18 cellular contexts compared by ENCODE assay signal in the genomic region with DNA sequence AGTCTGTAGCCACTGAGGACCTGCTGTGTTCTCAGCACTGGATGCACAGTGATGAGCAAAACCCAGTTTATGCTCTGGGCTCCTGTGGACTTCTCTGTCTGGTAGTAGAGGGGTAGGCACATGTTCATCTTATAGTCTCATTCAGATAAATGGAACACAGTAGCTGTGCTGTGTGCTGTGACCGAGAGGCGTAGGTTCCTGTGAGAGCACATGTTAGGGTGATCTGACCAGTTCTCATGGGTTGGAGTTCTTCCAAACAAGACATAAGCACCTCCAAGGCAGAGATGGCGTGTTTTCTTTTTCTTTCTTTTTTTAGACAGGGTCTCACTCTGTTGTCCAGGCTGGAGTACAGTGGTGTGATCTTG.
DNase-seq lines count a peak whose midpoint lies in the region; ATAC-seq and TF ChIP-seq lines count a peak whose summit lies in the region.
"Had no signal": no experiment of that assay in that cellular context is flagged by ENCODE, and none has a peak within 500 bp of the region (broad histone marks: within the 10 kb centered on the region; RNA-seq: fewer than 3 reads in every experiment).

No MANE protein-coding gene starts in this region.

- no peak overlapping the region for H3K9ac ChIP-seq in Karpas-422 (ENCODE audit: low read length)

- no peaks in the 10 kb centered on the region for H3K4me1 ChIP-seq in Karpas-422 (ENCODE audit: low read length)
- peaks cover 0 to 54% (median 27%) of the 10 kb centered on the region in 3 donors for H3K4me1 ChIP-seq in esophagus squamous epithelium
- H3K4me1 ChIP-seq in tibial nerve = peaks cover 0 to 38% (median 17%) of the 10 kb centered on the region in 4 donors

- intact Hi-C loops in esophagus squamous epithelium (cut with DNase I) = no loop called here

- H3K9me3 ChIP-seq in Karpas-422 (ENCODE audit: low read length) = no peaks in the 10 kb centered on the region
- no peaks in the 10 kb centered on the region for H3K9me3 ChIP-seq in esophagus squamous epithelium
- no peaks in the 10 kb centered on the region for H3K9me3 ChIP-seq in tibial nerve

- peak; percentile 31 for DNase-seq in Karpas-422
- no peak for DNase-seq in esophagus squamous epithelium (lab: John Stamatoyannopoulos, UW)
- no peak for DNase-seq in omental fat pad (ENCODE audit: low spot score)
- no peak for DNase-seq in tibial nerve (ENCODE audit: low spot score in 2 of 2)
- no peak for DNase-seq in activated T-cell treated with anti-CD3 and anti-CD28 coated beads for 4 hours
- DNase-seq in T-helper 2 cell treated with Interferon-gamma antibody and Interleukin-4, amounts not matched to agents 5 μg/mL and 100 μg/mL, for 36 hours (ENCODE audit: low spot score) = no peak
- DNase-seq in COLO668 (lab: John Stamatoyannopoulos, UW; ENCODE audit: unreplicated experiment) = no peak
- no peak for DNase-seq in DMS114 treated with DMSO at 0.1 percent for 48 hours (lab: John Stamatoyannopoulos, UW; ENCODE audit: unreplicated experiment)
- DNase-seq: activated CD4-positive, alpha-beta T cell treated with anti-CD3 and anti-CD28 coated beads for 4 hours; activated naive CD4-positive, alpha-beta T cell treated with Interleukin-2 at 50 U/mL for 16 hours; dermis blood vessel endothelial cell; DMS153; HCEC 1CT; head of caudate nucleus; MV-4-11; NCI-H2029 treated with DMSO at 0.1 percent for 48 hours; NCI-H524 treated with DMSO at 0.1 percent for 48 hours; stimulated activated naive CD4-positive, alpha-beta T cell treated with Interleukin-2 at 50 U/mL for 16 hours had no signal

- H3K27me3 ChIP-seq in Karpas-422 (ENCODE audit: low read length) (no peaks in the 10 kb centered on the region), esophagus squamous epithelium (no peaks in the 10 kb centered on the region), tibial nerve (no peaks in the 10 kb centered on the region)

- no peaks in the 10 kb centered on the region for H3K9me2 ChIP-seq in Karpas-422 (replicated peaks; ENCODE audit: insufficient read depth, low read length)

- H3K4me3 ChIP-seq in Karpas-422 (ENCODE audit: low read length) (no peak overlapping the region), esophagus squamous epithelium (peak overlapping the region in 1 of 4 donors; percentile 26), tibial nerve (no peak overlapping the region)

- H3K36me3 Mint-ChIP-seq in T-helper 2 cell treated with Interferon-gamma antibody and Interleukin-4, amounts not matched to agents 5 μg/mL and 100 μg/mL, for 36 hours (ENCODE audit: low read depth) = no peaks in the 10 kb centered on the region

- no peaks in the 10 kb centered on the region for H3K9me3 Mint-ChIP-seq in T-helper 2 cell treated with Interferon-gamma antibody and Interleukin-4, amounts not matched to agents 5 μg/mL and 100 μg/mL, for 36 hours

- TF ChIP-seq CTCF in esophagus squamous epithelium (IDR thresholded peaks at IDR 0.05) = no peak
- no peak for TF ChIP-seq CTCF in omental fat pad (IDR thresholded peaks at IDR 0.05)
- TF ChIP-seq CTCF in tibial nerve (IDR thresholded peaks at IDR 0.05) = no peak

- H3K79me2 ChIP-seq in Karpas-422 (ENCODE audit: low read length) = no peaks in the 10 kb centered on the region

- ATAC-seq in omental fat pad (ENCODE audit: low FRiP score) = peak; percentile 34

- no peak overlapping the region for H2AFZ ChIP-seq in Karpas-422 (ENCODE audit: low read length)

- peaks cover 10% of the 10 kb centered on the region for H3K27me3 Mint-ChIP-seq in T-helper 2 cell treated with Interferon-gamma antibody and Interleukin-4, amounts not matched to agents 5 μg/mL and 100 μg/mL, for 36 hours (ENCODE audit: low read depth)

- WGBS in esophagus squamous epithelium, 2 donors = 59 to 68% methylated on average over 3 of the region's 3 CpGs
- 75 to 78% methylated on average over 3 of the region's 3 CpGs for WGBS in tibial nerve, 2 donors

- no peak overlapping the region for H3K4me3 Mint-ChIP-seq in T-helper 2 cell treated with Interferon-gamma antibody and Interleukin-4, amounts not matched to agents 5 μg/mL and 100 μg/mL, for 36 hours

- no peak overlapping the region for H3K27ac Mint-ChIP-seq in T-helper 2 cell treated with Interferon-gamma antibody and Interleukin-4, amounts not matched to agents 5 μg/mL and 100 μg/mL, for 36 hours

- H3K27ac ChIP-seq in Karpas-422 (ENCODE audit: low read length) = no peak overlapping the region
- H3K27ac ChIP-seq in esophagus squamous epithelium = peak overlapping the region; percentile 53 to 83 (median 75)
- peak overlapping the region; percentile 3 to 80 (median 43) for H3K27ac ChIP-seq in tibial nerve

- TF ChIP-seq EP300 in tibial nerve (IDR thresholded peaks at IDR 0.05) = no peak

- no peaks in the 10 kb centered on the region for H3K36me3 ChIP-seq in Karpas-422 (ENCODE audit: insufficient read depth, low read length)
- no peaks in the 10 kb centered on the region for H3K36me3 ChIP-seq in esophagus squamous epithelium
- no peaks in the 10 kb centered on the region for H3K36me3 ChIP-seq in tibial nerve

- H3K4me1 Mint-ChIP-seq in T-helper 2 cell treated with Interferon-gamma antibody and Interleukin-4, amounts not matched to agents 5 μg/mL and 100 μg/mL, for 36 hours (ENCODE audit: low read depth) = peaks cover 5% of the 10 kb centered on the region

- TF ChIP-seq POLR2A in esophagus squamous epithelium (IDR thresholded peaks at IDR 0.05) = no peak
- TF ChIP-seq POLR2A in tibial nerve (IDR thresholded peaks at IDR 0.05) = no peak

- H3K4me2 ChIP-seq in Karpas-422 (ENCODE audit: low read depth, low read length, poor library complexity, severe bottlenecking) = no peak overlapping the region

- no peaks in the 10 kb centered on the region for H4K20me1 ChIP-seq in Karpas-422 (ENCODE audit: insufficient read depth, low read depth, low read length)
